ENCODE assay signal across 13 cellular contexts in the genomic region with DNA sequence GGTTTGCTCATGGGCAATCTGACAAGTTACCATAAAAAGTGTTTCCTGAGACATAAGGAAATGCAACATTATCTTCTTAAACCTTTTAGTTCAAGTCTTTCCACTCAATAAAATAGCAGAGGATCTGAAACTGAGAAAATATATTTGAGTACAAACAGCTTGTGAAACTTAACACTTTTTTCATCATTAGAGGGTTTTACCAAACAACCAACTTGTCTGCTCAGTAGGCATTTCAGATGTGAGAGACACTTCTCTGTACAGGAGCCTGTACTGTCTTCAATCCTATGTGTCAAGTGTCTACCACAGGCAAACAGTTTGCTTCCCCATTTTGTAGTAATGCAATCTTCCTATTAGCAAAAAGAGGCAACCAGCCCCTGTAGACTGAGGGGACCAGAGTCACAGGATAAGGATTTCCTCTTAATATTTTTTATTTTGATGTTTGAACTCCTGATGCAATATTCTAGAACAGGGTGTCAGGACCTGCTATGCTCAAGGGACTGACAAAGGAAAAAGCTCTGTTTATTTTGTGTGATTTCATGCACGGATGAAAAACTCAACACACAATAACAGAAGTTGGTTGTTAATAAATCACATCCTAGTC.
A peak's percentile ranks its signal among the peaks of the same experiment; 100 is the strongest.
DNase-seq lines count a peak whose midpoint lies in the region; ATAC-seq and FAIRE-seq lines count a peak whose summit lies in the region.
"Had no signal": no experiment of that assay in that cellular context is flagged by ENCODE, and none has a peak within 500 bp of the region (broad histone marks: within the 10 kb centered on the region; RNA-seq: fewer than 3 reads in every experiment).

No MANE protein-coding gene starts in this region.

- no peak for DNase-seq in activated CD4-positive, alpha-beta T cell treated with anti-CD3 and anti-CD28 coated beads for 4 hours
- DNase-seq in MG63: no peak
- no peak for DNase-seq in SK-N-DZ (ENCODE audit: low spot score)
- no peak for DNase-seq in NCI-H1436 treated with DMSO at 0.1 percent for 48 hours (lab: John Stamatoyannopoulos, UW)
- DNase-seq: activated CD4-positive, CD25-positive, alpha-beta regulatory T cell; activated T-cell treated with anti-CD3 and anti-CD28 coated beads, Interleukin-2, amount 50 U/mL, for 48 hours; CD4-positive, CD25-positive, alpha-beta regulatory T cell; heart right ventricle; NCI-H774 had no signal

- FAIRE-seq in colon (lab: Jason Lieb, UNC): peak; percentile 88

- no peaks in the 10 kb centered on the region for H3K36me3 ChIP-seq in MG63
- H3K36me3 ChIP-seq: heart right ventricle had no signal

- peak; percentile 94 for ATAC-seq in GM18517 (IDR thresholded peaks at IDR 0.05; ENCODE audit: unreplicated experiment)
- ATAC-seq in GM21360 (IDR thresholded peaks at IDR 0.05; ENCODE audit: unreplicated experiment): peak; percentile 76
- peak; percentile 73 for ATAC-seq in HG03097 (IDR thresholded peaks at IDR 0.05; ENCODE audit: low FRiP score, unreplicated experiment)

- H3K4me3 ChIP-seq in MG63: no peak overlapping the region
- H3K4me3 ChIP-seq: heart right ventricle had no signal

- no peaks in the 10 kb centered on the region for H3K9me3 ChIP-seq in MG63

- H3K27me3 ChIP-seq in MG63: no peaks in the 10 kb centered on the region
